Comparison of ENCODE assay signal across 8 cellular contexts in genomic region chr7:98251844-98252639, GRCh38.
A peak's percentile ranks its signal among the peaks of the same experiment; 100 is the strongest.
DNase-seq lines count a peak whose midpoint lies in the region; ATAC-seq and TF ChIP-seq lines count a peak whose summit lies in the region.

A gene with protein sequence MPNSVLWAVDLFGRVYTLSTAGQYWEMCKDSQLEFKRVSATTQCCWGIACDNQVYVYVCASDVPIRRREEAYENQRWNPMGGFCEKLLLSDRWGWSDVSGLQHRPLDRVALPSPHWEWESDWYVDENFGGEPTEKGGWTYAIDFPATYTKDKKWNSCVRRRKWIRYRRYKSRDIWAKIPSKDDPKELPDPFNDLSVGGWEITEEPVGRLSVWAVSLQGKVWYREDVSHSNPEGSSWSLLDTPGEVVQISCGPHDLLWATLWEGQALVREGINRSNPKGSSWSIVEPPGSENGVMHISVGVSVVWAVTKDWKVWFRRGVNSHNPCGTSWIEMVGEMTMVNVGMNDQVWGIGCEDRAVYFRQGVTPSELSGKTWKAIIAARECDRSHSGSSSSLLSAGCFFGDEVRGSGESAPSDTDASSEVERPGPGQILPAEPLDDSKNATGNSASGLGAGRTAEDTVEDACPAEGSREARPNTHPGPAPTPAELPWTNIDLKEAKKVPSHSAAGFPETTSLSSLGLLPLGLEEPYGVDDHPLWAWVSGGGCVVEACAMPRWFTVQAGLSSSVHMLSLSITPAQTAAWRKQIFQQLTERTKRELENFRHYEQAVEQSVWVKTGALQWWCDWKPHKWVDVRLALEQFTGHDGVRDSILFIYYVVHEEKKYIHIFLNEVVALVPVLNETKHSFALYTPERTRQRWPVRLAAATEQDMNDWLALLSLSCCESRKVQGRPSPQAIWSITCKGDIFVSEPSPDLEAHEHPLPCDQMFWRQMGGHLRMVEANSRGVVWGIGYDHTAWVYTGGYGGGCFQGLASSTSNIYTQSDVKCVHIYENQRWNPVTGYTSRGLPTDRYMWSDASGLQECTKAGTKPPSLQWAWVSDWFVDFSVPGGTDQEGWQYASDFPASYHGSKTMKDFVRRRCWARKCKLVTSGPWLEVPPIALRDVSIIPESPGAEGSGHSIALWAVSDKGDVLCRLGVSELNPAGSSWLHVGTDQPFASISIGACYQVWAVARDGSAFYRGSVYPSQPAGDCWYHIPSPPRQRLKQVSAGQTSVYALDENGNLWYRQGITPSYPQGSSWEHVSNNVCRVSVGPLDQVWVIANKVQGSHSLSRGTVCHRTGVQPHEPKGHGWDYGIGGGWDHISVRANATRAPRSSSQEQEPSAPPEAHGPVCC (minus strand): TSS chr7:98252232. CDS start chr7:98246146, 6,086 bp downstream.

- DNase-seq in AG09309 (ENCODE audit: low read depth) (peak; percentile 47), NCI-H345 (lab: John Stamatoyannopoulos, UW) (peak; percentile 90), islet precursor cell (peak; percentile 97)
- peak; percentile 69 to 82 (median 77) for DNase-seq in activated CD4-positive, CD25-positive, alpha-beta regulatory T cell (lab: John Stamatoyannopoulos, UW)
- DNase-seq in central memory CD4-positive, alpha-beta T cell = peak; percentile 86
- peak; percentile 72 to 85 (median 72) for DNase-seq in stimulated activated CD4-positive, alpha-beta T cell treated with anti-CD3 and anti-CD28 coated beads, Interleukin-12 subunit alpha, Interleukin-12 subunit beta, amount 100 ng/mL, for 48 hours (ENCODE audit: low read depth in 2 of 3, low spot score in 1 of 3)

- ATAC-seq in GM19025 (IDR thresholded peaks at IDR 0.05; ENCODE audit: low read depth, unreplicated experiment) (peak; percentile 98), HG03280 (IDR thresholded peaks at IDR 0.05; ENCODE audit: unreplicated experiment) (peak; percentile 98)

- peak; percentile 7 for TF ChIP-seq CTCF in AG09309 (IDR thresholded peaks at IDR 0.05; ENCODE audit: control insufficient read depth, insufficient read depth, low read depth, low read length, missing control alignments)

- H3K4me3 ChIP-seq in AG09309 (ENCODE audit: control insufficient read depth, low read depth, low read length) = peak within 1 kb of the TSS; percentile 100

Comparison
In these comparisons a context has a peak if more than half of its experiments do, and no peak if none do; other contexts are left out.
1. Peak in every context shown above with its lines: DNase-seq, ATAC-seq and H3K4me3 ChIP-seq.
2. DNase-seq: peak in every context shown above with its lines; median percentile 97 in islet precursor cell; 90 in NCI-H345; 86 in central memory CD4-positive, alpha-beta T cell; 77 in activated CD4-positive, CD25-positive, alpha-beta regulatory T cell; 72 in stimulated activated CD4-positive, alpha-beta T cell treated with anti-CD3 and anti-CD28 coated beads, Interleukin-12 subunit alpha, Interleukin-12 subunit beta, amount 100 ng/mL, for 48 hours; 47 in AG09309.